Comparison of ENCODE assay signal across 32 cellular contexts in genomic region chr13:106261450-106261849, GRCh38.
"Had no signal": no experiment of that assay in that cellular context is flagged by ENCODE, and none has a peak within 500 bp of the region (broad histone marks: within the 10 kb centered on the region; RNA-seq: fewer than 3 reads in every experiment).

No MANE protein-coding gene starts in this region.

- H3K9me3 ChIP-seq: adrenal gland, body of pancreas had no signal

- FAIRE-seq: astrocyte, bronchial epithelial cell had no signal

- H3K27me3 ChIP-seq: adrenal gland, ascending aorta, body of pancreas, brain microvascular endothelial cell, breast epithelium, cardiac muscle cell had no signal

- H3K4me1 ChIP-seq: adrenal gland, ascending aorta, body of pancreas, breast epithelium had no signal

- H3K4me3 ChIP-seq: adrenal gland, ascending aorta, body of pancreas, breast epithelium, cardiac muscle cell had no signal

- H3K36me3 ChIP-seq: adrenal gland, ascending aorta, brain microvascular endothelial cell, breast epithelium, cardiac muscle cell had no signal

- H3K27ac ChIP-seq: adrenal gland, ascending aorta, body of pancreas, brain microvascular endothelial cell, breast epithelium, cardiac muscle cell had no signal

- DNase-seq: activated effector memory CD4-positive, alpha-beta T cell treated with anti-CD3 and anti-CD28 coated beads, Interleukin-2, amount 50 U/mL, for 16 hours; activated effector memory CD4-positive, alpha-beta T cell treated with Interleukin-2 at 50 U/mL for 16 hours; activated gamma-delta T cell; activated gamma-delta T cell treated with Interleukin-2 at 50 U/mL for 16 hours; activated naive CD4-positive, alpha-beta T cell; activated naive CD4-positive, alpha-beta T cell treated with anti-CD3 and anti-CD28 coated beads for 36 hours; activated naive CD4-positive, alpha-beta T cell treated with anti-CD3 and anti-CD28 coated beads, Interleukin-2, amount 10 ng/mL, durations not matched to agents 7 days and 5 days; activated naive CD4-positive, alpha-beta T cell treated with anti-CD3 and anti-CD28 coated beads, Interleukin-2, amount 50 U/mL, for 16 hours; activated naive CD4-positive, alpha-beta T cell treated with Interleukin-2 at 50 U/mL for 16 hours; activated naive CD8-positive, alpha-beta T cell treated with anti-CD3 and anti-CD28 coated beads for 36 hours; activated naive CD8-positive, alpha-beta T cell treated with anti-CD3 and anti-CD28 coated beads, Interleukin-2, amount 10 ng/mL, durations not matched to agents 7 days and 5 days; activated naive CD8-positive, alpha-beta T cell treated with anti-CD3 and anti-CD28 coated beads, Interleukin-2, amount 50 U/mL, for 24 hours; activated T-cell treated with anti-CD3 and anti-CD28 coated beads, Interleukin-2, amount 50 U/mL, for 1 hour; activated T-cell treated with anti-CD3 and anti-CD28 coated beads, Interleukin-2, amount 50 U/mL, for 24 hours; activated T-cell treated with anti-CD3 and anti-CD28 coated beads, Interleukin-2, amount 50 U/mL, for 4 hours; activated T-cell treated with anti-CD3 and anti-CD28 coated beads, Interleukin-2, amount 50 U/mL, for 48 hours; activated T-cell treated with anti-CD3 and anti-CD28 coated beads, Interleukin-2, amount 50 U/mL, for 72 hours; adrenal gland; amniotic stem cell; amygdala; anterior cingulate cortex; aorta; body of pancreas; brain microvascular endothelial cell; caudate nucleus; central memory CD4-positive, alpha-beta T cell; cerebellar nuclear complex had no signal
